Comparison of ENCODE assay signal across 23 cellular contexts in genomic region chr1:84352298-84353106, GRCh38. TPM values are rescaled to one million over a fixed set of nuclear protein-coding genes. Genes with fewer than 3 reads are reported as not detected.
"Had no signal": no experiment of that assay in that cellular context is flagged by ENCODE, and none has a peak within 500 bp of the region (broad histone marks: within the 10 kb centered on the region; RNA-seq: fewer than 3 reads in every experiment).

No MANE protein-coding gene starts in this region.

- H3K27ac Mint-ChIP-seq: activated CD4-positive, alpha-beta memory T cell treated with anti-CD3 and anti-CD28 coated beads, Interleukin-2, amount 10 ng/mL, durations not matched to agents 7 days and 5 days; activated naive CD8-positive, alpha-beta T cell treated with anti-CD3 and anti-CD28 coated beads for 36 hours; natural killer cell; stimulated activated naive CD8-positive, alpha-beta T cell treated with anti-CD3 and anti-CD28 coated beads, Interleukin-15, Interleukin-2, amounts not matched to agents 100 ng/mL and 50 ng/mL, for 24 hours; T-cell had no signal

- H3K4me1 ChIP-seq: ascending aorta had no signal

- H3K27me3 ChIP-seq: ascending aorta, sigmoid colon had no signal

- H3K9me3 ChIP-seq: ascending aorta, mucosa of descending colon, sigmoid colon had no signal

- H3K36me3 ChIP-seq: ascending aorta, sigmoid colon had no signal

- H3K27ac ChIP-seq: ascending aorta, epithelial cell of prostate, sigmoid colon, VCaP had no signal

- H3K9me3 Mint-ChIP-seq: natural killer cell had no signal

- H3K4me3 Mint-ChIP-seq: activated CD4-positive, alpha-beta memory T cell treated with anti-CD3 and anti-CD28 coated beads, Interleukin-2, amount 10 ng/mL, durations not matched to agents 7 days and 5 days; activated naive CD8-positive, alpha-beta T cell treated with anti-CD3 and anti-CD28 coated beads for 36 hours; natural killer cell; stimulated activated naive CD8-positive, alpha-beta T cell treated with anti-CD3 and anti-CD28 coated beads, Interleukin-15, Interleukin-2, amounts not matched to agents 100 ng/mL and 50 ng/mL, for 24 hours; T-cell had no signal

- H3K4me1 Mint-ChIP-seq: activated CD4-positive, alpha-beta memory T cell treated with anti-CD3 and anti-CD28 coated beads, Interleukin-2, amount 10 ng/mL, durations not matched to agents 7 days and 5 days; natural killer cell had no signal

- DNase-seq: activated CD4-positive, alpha-beta memory T cell treated with anti-CD3 and anti-CD28 coated beads, Interleukin-2, amount 10 ng/mL, durations not matched to agents 7 days and 5 days; activated gamma-delta T cell; activated naive CD8-positive, alpha-beta T cell treated with anti-CD3 and anti-CD28 coated beads for 36 hours; activated T-cell treated with anti-CD3 and anti-CD28 coated beads, Interleukin-2, amount 50 U/mL, for 48 hours; central memory CD4-positive, alpha-beta T cell; cortex of kidney; effector memory CD4-positive, alpha-beta T cell; glutamatergic neuron; left cardiac atrium; mucosa of descending colon; natural killer cell; occipital lobe; sigmoid colon; stimulated activated CD4-positive, alpha-beta T cell treated with anti-CD3 and anti-CD28 coated beads, Interleukin-2, amount 100 ng/mL, for 48 hours; T-cell; T1000 had no signal

- H3K4me3 ChIP-seq: ascending aorta, mucosa of descending colon, sigmoid colon had no signal

- H3K27me3 Mint-ChIP-seq: activated CD4-positive, alpha-beta memory T cell treated with anti-CD3 and anti-CD28 coated beads, Interleukin-2, amount 10 ng/mL, durations not matched to agents 7 days and 5 days; activated naive CD8-positive, alpha-beta T cell treated with anti-CD3 and anti-CD28 coated beads for 36 hours had no signal

- H3K36me3 Mint-ChIP-seq: activated naive CD8-positive, alpha-beta T cell treated with anti-CD3 and anti-CD28 coated beads for 36 hours; natural killer cell; T-cell had no signal

RNA-seq across cellular contexts. Expression of gene DNASE2B, which starts 45.8 kb away (rescaled TPM):
- total RNA-seq: activated CD4-positive, alpha-beta memory T cell treated with anti-CD3 and anti-CD28 coated beads, Interleukin-2, amount 10 ng/mL, durations not matched to agents 7 days and 5 days; activated naive CD8-positive, alpha-beta T cell treated with anti-CD3 and anti-CD28 coated beads for 36 hours; ascending aorta; fibroblast of villous mesenchyme; left cardiac atrium; lung microvascular endothelial cell; natural killer cell; pulmonary artery endothelial cell; T-cell had no signal

RNA-seq across cellular contexts. Expression of gene SAMD13, which starts 51.0 kb away (rescaled TPM):
- total RNA-seq: ascending aorta had no signal
